In genomic region chr1:32199717-32200072, GRCh38 we compare ENCODE assay signal across 6 cellular contexts. TPM values are rescaled to one million over a fixed set of nuclear protein-coding genes. Genes with fewer than 3 reads are reported as not detected.
DNase-seq lines count a peak whose midpoint lies in the region; ATAC-seq and TF ChIP-seq lines count a peak whose summit lies in the region.

No MANE protein-coding gene starts in this region.

- peak overlapping the region; percentile 81 for H3K27ac ChIP-seq in CD8-positive, alpha-beta memory T cell (ENCODE audit: low read depth, low read length)
- peak overlapping the region; percentile 81 for H3K27ac ChIP-seq in Panc1 (ENCODE audit: low read length)

- H3K27me3 Mint-ChIP-seq in CD8-positive, alpha-beta memory T cell: peaks cover 0 to 2% of the 10 kb centered on the region in 2 donors

- intact Hi-C loops in Panc1 (cut with micrococcal nuclease; ENCODE audit: unreplicated experiment): no loop called here

- H3K4me3 Mint-ChIP-seq in CD8-positive, alpha-beta memory T cell: peak overlapping the region in 6 of 7 donors; percentile 83 to 98 (median 92)

- peaks cover 50% of the 10 kb centered on the region for H3K4me1 ChIP-seq in CD8-positive, alpha-beta memory T cell (ENCODE audit: insufficient read depth, low read length)
- peaks cover 52% of the 10 kb centered on the region for H3K4me1 ChIP-seq in Panc1 (ENCODE audit: control insufficient read depth, insufficient read depth, low read length)

- peak overlapping the region; percentile 96 for H3K4me3 ChIP-seq in CD8-positive, alpha-beta memory T cell (ENCODE audit: low read length)
- H3K4me3 ChIP-seq in Panc1 (ENCODE audit: low read depth in 2 of 2, low read length in 2 of 2): peak overlapping the region; percentile 60 to 71
- H3K4me3 ChIP-seq in iPS-11a (ENCODE audit: low read depth, low read length): peak overlapping the region; percentile 61

- in situ Hi-C loops in Panc1 (cut with HindIII; ENCODE audit: low pct_unique_long_range_greater_than_20kb, low sequenced_read_pairs): no loop called here

- peak overlapping the region; percentile 68 to 99 (median 94) for H3K27ac Mint-ChIP-seq in CD8-positive, alpha-beta memory T cell

- BruUV-seq in Panc1 (replicated peaks; lab: Mats Ljungman, UMichigan): no TSS peak

- CTCF ChIA-PET in CD8-positive, alpha-beta memory T cell (lab: Charles Lee): interaction anchor here (1.9 to 4.0 kb wide), 2 partner anchors 16 kb away, joined by 9 to 11 read pairs; no protein-coding TSS in a partner anchor
- CTCF ChIA-PET in Panc1 (lab: Charles Lee): no interaction called here

- H3K4me1 Mint-ChIP-seq in CD8-positive, alpha-beta memory T cell: peaks cover 53 to 80% (median 57%) of the 10 kb centered on the region in 3 donors

- DNase-seq in CD8-positive, alpha-beta memory T cell: no peak
- DNase-seq in Panc1 (ENCODE audit: low read depth, low spot score) (no peak), dermis blood vessel endothelial cell (no peak), SKM-1 treated with dmso at 0.1 percent for 144 hours (lab: John Stamatoyannopoulos, UW; ENCODE audit: unreplicated experiment) (no peak)
- DNase-seq in stimulated activated CD4-positive, alpha-beta T cell treated with anti-CD3 and anti-CD28 coated beads, Interleukin-2, amount 100 ng/mL, for 24 hours: no peak

- H3K27me3 ChIP-seq in CD8-positive, alpha-beta memory T cell (ENCODE audit: insufficient read depth, low read length, poor library complexity, severe bottlenecking): no peaks in the 10 kb centered on the region
- H3K27me3 ChIP-seq in Panc1 (ENCODE audit: control insufficient read depth, insufficient read depth, low read length): no peaks in the 10 kb centered on the region

- TF ChIP-seq CTCF in Panc1 (IDR thresholded peaks at IDR 0.05): no peak

- POLR2A ChIA-PET in CD8-positive, alpha-beta memory T cell (lab: Charles Lee): interaction anchor here (0.7 to 2.4 kb wide), 3 partner anchors 20 to 262 kb away, joined by 3 to 12 read pairs (median 4); partner anchors contain the start of genes PTP4A2 and TXLNA
- POLR2A ChIA-PET in Panc1 (lab: Charles Lee): interaction anchor here (0.6 kb wide), 1 partner anchor 152 kb away, joined by 3 read pairs; no protein-coding TSS in a partner anchor

- no peaks in the 10 kb centered on the region for H3K9me3 ChIP-seq in CD8-positive, alpha-beta memory T cell (ENCODE audit: low read length)
- H3K9me3 ChIP-seq in Panc1 (ENCODE audit: control insufficient read depth, insufficient read depth, low read depth, low read length): no peaks in the 10 kb centered on the region

- H3K9me3 Mint-ChIP-seq in CD8-positive, alpha-beta memory T cell: no peaks in the 10 kb centered on the region

- ATAC-seq in Panc1: peak; percentile 14

- H3K36me3 ChIP-seq in CD8-positive, alpha-beta memory T cell (ENCODE audit: insufficient read depth, low read length): peaks cover 7% of the 10 kb centered on the region
- H3K36me3 ChIP-seq in Panc1 (ENCODE audit: control insufficient read depth, insufficient read depth, low read length): peaks cover 11% of the 10 kb centered on the region; the same call in 1 of the 2 replicates

- H3K36me3 Mint-ChIP-seq in CD8-positive, alpha-beta memory T cell: peaks cover 0 to 37% (median 2%) of the 10 kb centered on the region in 3 donors

RNA-seq across cellular contexts. Expression of gene CCDC28B, which starts 0.7 kb away (rescaled TPM):
- 10 to 100 TPM; 20.6 to 21.0 TPM for total RNA-seq in CD8-positive, alpha-beta memory T cell
- polyA plus RNA-seq in CD8-positive, alpha-beta memory T cell: 14.7 TPM
- total RNA-seq in Panc1 (2021; ENCODE audit: unreplicated experiment): 10.8 TPM
- polyA plus RNA-seq in Panc1 (2012; ENCODE audit: insufficient read length): 20.9 TPM
- 10.8 and 16.8 TPM in 2 replicates for total RNA-seq in dermis blood vessel endothelial cell

RNA-seq across cellular contexts. Expression of gene IQCC, which starts 5.8 kb away (rescaled TPM):
- total RNA-seq in CD8-positive, alpha-beta memory T cell: 1 to 10 TPM; 5.6 to 5.7 TPM
- polyA plus RNA-seq in CD8-positive, alpha-beta memory T cell: 1.6 TPM
- total RNA-seq in Panc1 (2021; ENCODE audit: unreplicated experiment): 4.4 TPM
- polyA plus RNA-seq in Panc1 (2012; ENCODE audit: insufficient read length): 3.1 TPM
- 1.0 and 1.2 TPM in 2 replicates for total RNA-seq in dermis blood vessel endothelial cell

RNA-seq across cellular contexts. Expression of gene DCDC2B, which starts 9.2 kb away (rescaled TPM):
- under 1 TPM in 1 of 2 experiments, not detected in 1; 0.11 TPM for total RNA-seq in CD8-positive, alpha-beta memory T cell
- polyA plus RNA-seq in CD8-positive, alpha-beta memory T cell: 0.13 TPM
- total RNA-seq in Panc1 (2021; ENCODE audit: unreplicated experiment): not detected
- polyA plus RNA-seq in Panc1 (2012; ENCODE audit: insufficient read length): not detected
- not detected in 2 replicates for total RNA-seq in dermis blood vessel endothelial cell

RNA-seq across cellular contexts. Expression of gene TXLNA, which starts 20.2 kb away (rescaled TPM):
- total RNA-seq in CD8-positive, alpha-beta memory T cell: 10 to 100 TPM; 99.0 to 99.9 TPM
- 31.2 TPM for polyA plus RNA-seq in CD8-positive, alpha-beta memory T cell
- total RNA-seq in Panc1 (2021; ENCODE audit: unreplicated experiment) (115 TPM), dermis blood vessel endothelial cell (83.7 and 93.6 TPM in 2 replicates)
- 52.8 TPM for polyA plus RNA-seq in Panc1 (2012; ENCODE audit: insufficient read length)

RNA-seq across cellular contexts. Expression of gene TMEM234, which starts 22.5 kb away (rescaled TPM):
- 10 to 100 TPM; 10.9 to 12.2 TPM for total RNA-seq in CD8-positive, alpha-beta memory T cell
- 6.5 TPM for polyA plus RNA-seq in CD8-positive, alpha-beta memory T cell
- total RNA-seq in Panc1 (2021; ENCODE audit: unreplicated experiment) (23.3 TPM), dermis blood vessel endothelial cell (9.2 and 12.3 TPM in 2 replicates)
- polyA plus RNA-seq in Panc1 (2012; ENCODE audit: insufficient read length): 18.4 TPM
